Comparison of ENCODE assay signal across 9 cellular contexts in the genomic region with DNA sequence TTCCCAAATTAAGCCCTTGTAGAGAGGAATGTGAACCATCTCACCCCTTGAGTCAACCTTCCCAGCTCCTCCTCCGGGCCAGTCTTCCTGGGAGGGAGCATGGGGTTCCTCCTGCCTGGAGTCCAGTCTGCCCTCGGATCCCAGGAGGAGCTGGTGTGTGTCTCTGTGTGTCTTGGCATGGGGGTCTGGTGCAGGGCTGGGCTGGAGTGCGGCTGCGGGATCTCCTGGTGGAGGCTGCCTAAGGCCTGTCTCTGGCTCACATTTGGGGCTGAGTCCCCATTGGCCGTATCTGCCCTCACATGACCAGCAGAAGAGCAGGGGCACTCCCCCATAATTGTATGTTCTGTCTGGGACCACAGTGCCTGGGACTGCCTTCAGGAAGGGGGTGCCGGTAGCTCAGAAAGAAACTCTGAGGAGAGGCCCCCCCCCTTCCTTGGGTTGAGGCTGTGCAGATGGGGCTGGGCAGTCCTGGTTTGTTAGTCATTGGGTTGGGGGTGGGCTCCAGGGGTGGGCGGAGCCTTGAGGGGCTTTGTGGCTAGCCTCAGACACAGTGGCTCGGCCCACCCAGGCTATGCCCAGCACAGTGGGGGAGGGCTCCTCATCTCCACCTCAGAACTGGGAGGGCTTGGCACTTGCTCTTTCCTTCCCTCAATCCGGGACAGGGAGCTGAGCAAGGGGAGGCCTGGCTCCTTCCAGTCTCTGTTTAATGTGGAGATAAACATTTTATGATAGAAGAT. TPM values are rescaled to one million over a fixed set of nuclear protein-coding genes. Genes with fewer than 3 reads are reported as not detected.
DNase-seq lines count a peak whose midpoint lies in the region; ATAC-seq lines count a peak whose summit lies in the region.
"Had no signal": no experiment of that assay in that cellular context is flagged by ENCODE, and none has a peak within 500 bp of the region (broad histone marks: within the 10 kb centered on the region; RNA-seq: fewer than 3 reads in every experiment).

No MANE protein-coding gene starts in this region.

- H3K4me1 ChIP-seq in BLaER1 (peaks cover 91% of the 10 kb centered on the region), duodenal mucosa (ENCODE audit: control insufficient read depth in 1 of 2, insufficient read depth in 2 of 2, low read length in 2 of 2) (peaks cover 38 to 57% of the 10 kb centered on the region in 2 donors)

- peaks cover 14% of the 10 kb centered on the region for H4K20me1 ChIP-seq in BLaER1

- no peaks in the 10 kb centered on the region for H3K9me3 ChIP-seq in BLaER1
- no peaks in the 10 kb centered on the region for H3K9me3 ChIP-seq in duodenal mucosa (ENCODE audit: control insufficient read depth in 1 of 2, low read length in 2 of 2)
- H3K9me3 ChIP-seq: neutrophil had no signal

- H3K36me3 Mint-ChIP-seq in naive B cell: peaks cover 0 to 16% of the 10 kb centered on the region in 2 donors

- ATAC-seq in naive B cell (ENCODE audit: low read depth in 2 of 2): no peak
- ATAC-seq in HG02973 (IDR thresholded peaks at IDR 0.05; ENCODE audit: unreplicated experiment): no peak
- ATAC-seq in GM21528 (IDR thresholded peaks at IDR 0.05; ENCODE audit: low FRiP score, unreplicated experiment): no peak

- H3K4me3 ChIP-seq in BLaER1 (peak overlapping the region; percentile 97), duodenal mucosa (ENCODE audit: low read depth in 1 of 2, low read length in 2 of 2) (no peak overlapping the region)

- DNase-seq in NAMALWA (ENCODE audit: low spot score) (peak; percentile 40), naive B cell (no peak), NCI-H526 treated with DMSO at 0.1 percent for 48 hours (lab: John Stamatoyannopoulos, UW) (no peak), NCI-H510A treated with DMSO at 0.1 percent for 48 hours (lab: John Stamatoyannopoulos, UW) (no peak)

- H3K4me1 Mint-ChIP-seq in naive B cell: peaks cover 33 to 74% (median 72%) of the 10 kb centered on the region in 3 donors

- H3K27me3 Mint-ChIP-seq in naive B cell: peaks cover 21 to 34% (median 28%) of the 10 kb centered on the region in 3 donors

- peak overlapping the region in 5 of 8 donors; percentile 47 to 95 (median 59) for H3K4me3 Mint-ChIP-seq in naive B cell

- H3K27me3 ChIP-seq in BLaER1 (peaks cover 42% of the 10 kb centered on the region), duodenal mucosa (ENCODE audit: control insufficient read depth in 1 of 2, insufficient read depth in 2 of 2, low read length in 2 of 2) (peaks cover 0 to 3% of the 10 kb centered on the region in 2 donors)

- peak overlapping the region; percentile 98 for H3K4me2 ChIP-seq in BLaER1

- H3K36me3 ChIP-seq in BLaER1: peaks cover 6% of the 10 kb centered on the region; the same call in 1 of the 2 replicates
- H3K36me3 ChIP-seq in duodenal mucosa (ENCODE audit: control insufficient read depth in 1 of 2, insufficient read depth in 2 of 2, low read length in 2 of 2): peaks cover 0 to 4% of the 10 kb centered on the region in 2 donors
- H3K36me3 ChIP-seq: neutrophil had no signal

- H3K9me3 Mint-ChIP-seq in naive B cell: no peaks in the 10 kb centered on the region

- H3K27ac Mint-ChIP-seq in naive B cell: peak overlapping the region in 2 of 6 donors; percentile 72 to 83

- peak overlapping the region; percentile 73 for H3K9ac ChIP-seq in BLaER1
- H3K9ac ChIP-seq in duodenal mucosa (ENCODE audit: low read depth in 1 of 2, low read length in 2 of 2): peak overlapping the region in 1 of 2 donors; percentile 25

- H3K27ac ChIP-seq in BLaER1 (peak overlapping the region; percentile 62), duodenal mucosa (ENCODE audit: low read depth, low read length) (peak overlapping the region; percentile 59)
- H3K27ac ChIP-seq: neutrophil had no signal

RNA-seq across cellular contexts. Expression of a gene that starts 2.9 kb away (rescaled TPM):
- polyA plus RNA-seq in naive B cell (ENCODE audit: low read depth in 6 of 6): not detected

RNA-seq across cellular contexts. Expression of a gene that starts 3.4 kb away (rescaled TPM):
- 10 to 100 TPM; 48.8 to 98.6 (median 58.0) TPM for polyA plus RNA-seq in naive B cell (ENCODE audit: low read depth in 6 of 6)

RNA-seq across cellular contexts. Expression of a gene that starts 8.8 kb away (rescaled TPM):
- not detected for polyA plus RNA-seq in naive B cell (ENCODE audit: low read depth in 6 of 6)

RNA-seq across cellular contexts. Expression of a gene that starts 20.8 kb away (rescaled TPM):
- polyA plus RNA-seq in naive B cell (ENCODE audit: low read depth in 6 of 6): not detected

RNA-seq across cellular contexts. Expression of a gene that starts 43.7 kb away (rescaled TPM):
- polyA plus RNA-seq in naive B cell (ENCODE audit: low read depth in 6 of 6): not detected
